ENCODE assay signal across 10 cellular contexts in the genomic region with DNA sequence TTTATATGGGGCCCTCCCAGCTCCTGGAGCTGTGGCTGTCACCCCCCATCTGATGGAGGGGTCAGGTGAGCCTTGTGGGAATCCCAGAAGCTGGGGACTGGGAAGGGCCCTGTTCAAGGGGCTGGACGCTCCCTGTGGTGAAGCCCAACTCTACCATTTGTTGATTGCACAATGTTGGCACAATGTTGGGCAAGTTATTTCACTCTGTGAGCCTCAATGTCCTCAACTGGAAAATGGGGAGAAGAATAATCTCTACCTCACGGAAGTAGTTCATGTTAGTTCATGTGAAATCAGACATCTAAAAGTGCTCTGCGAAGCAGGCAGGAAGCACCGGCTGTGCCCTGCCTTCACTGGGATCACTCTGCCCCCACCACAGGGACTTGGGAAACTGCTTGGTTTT. TPM values are rescaled to one million over a fixed set of nuclear protein-coding genes. Genes with fewer than 3 reads are reported as not detected.
DNase-seq lines count a peak whose midpoint lies in the region; ATAC-seq and TF ChIP-seq lines count a peak whose summit lies in the region.
"Had no signal": no experiment of that assay in that cellular context is flagged by ENCODE, and none has a peak within 500 bp of the region (broad histone marks: within the 10 kb centered on the region; RNA-seq: fewer than 3 reads in every experiment).

No MANE protein-coding gene starts in this region.

- CTCF ChIA-PET in activated CD4-positive, alpha-beta T cell treated with anti-CD3 and anti-CD28 coated beads for 36 hours (lab: Charles Lee): interaction anchor here (0.8 kb wide), 1 partner anchor 34 kb away, joined by 3 read pairs; no protein-coding TSS in a partner anchor

- H3K4me2 ChIP-seq in mesenchymal stem cell (ENCODE audit: low read length, poor library complexity, severe bottlenecking): no peak overlapping the region

- H2AFZ ChIP-seq in mesenchymal stem cell (ENCODE audit: low read depth, low read length): no peak overlapping the region

- H3K27ac ChIP-seq in VCaP (peak overlapping the region; percentile 81), mesenchymal stem cell (ENCODE audit: low read length, poor library complexity, severe bottlenecking) (no peak overlapping the region), stomach (peak overlapping the region in 3 of 5 donors; percentile 0 to 85 (median 56))

- H2BK15ac ChIP-seq in mesenchymal stem cell (ENCODE audit: low read depth, poor library complexity, severe bottlenecking): peak overlapping the region; percentile 98

- no peaks in the 10 kb centered on the region for H3K9me3 Mint-ChIP-seq in activated CD4-positive, alpha-beta T cell treated with anti-CD3 and anti-CD28 coated beads for 36 hours (ENCODE audit: low read depth)

- H4K91ac ChIP-seq in mesenchymal stem cell (ENCODE audit: low read length): peak overlapping the region; percentile 65

- no peaks in the 10 kb centered on the region for H3K27me3 Mint-ChIP-seq in activated CD4-positive, alpha-beta T cell treated with anti-CD3 and anti-CD28 coated beads for 36 hours

- no peak overlapping the region for H3K27ac Mint-ChIP-seq in activated CD4-positive, alpha-beta T cell treated with anti-CD3 and anti-CD28 coated beads for 36 hours

- H2BK5ac ChIP-seq in mesenchymal stem cell (ENCODE audit: low read depth, low read length, poor library complexity, severe bottlenecking): no peak overlapping the region

- intact Hi-C loops in activated CD4-positive, alpha-beta T cell treated with anti-CD3 and anti-CD28 coated beads for 36 hours (cut with DNase I, micrococcal nuclease): no loop called here
- intact Hi-C loops in stomach (cut with DNase I; ENCODE audit: low total_unique reads): no loop called here

- H3K4me1 ChIP-seq in mesenchymal stem cell (ENCODE audit: control insufficient read depth, insufficient read depth, low read depth, low read length): peaks cover 52% of the 10 kb centered on the region
- H3K4me1 ChIP-seq in stomach: peaks cover 21 to 51% (median 35%) of the 10 kb centered on the region in 4 donors

- H3K27me3 ChIP-seq in mesenchymal stem cell (ENCODE audit: control insufficient read depth in 1 of 2, insufficient read depth in 1 of 2, low read length in 2 of 2) (peaks cover 0 to 9% of the 10 kb centered on the region in 2 experiments), stomach (peaks cover 0 to 26% (median 0%) of the 10 kb centered on the region in 3 donors)

- TF ChIP-seq EP300 in stomach (IDR thresholded peaks at IDR 0.05): no peak

- no peak for DNase-seq in activated CD4-positive, alpha-beta T cell treated with anti-CD3 and anti-CD28 coated beads for 36 hours
- DNase-seq in activated CD4-positive, alpha-beta T cell treated with anti-CD3 and anti-CD28 coated beads, Interleukin-2, amount 50 U/mL, for 1 hour: no peak
- DNase-seq in mesenchymal stem cell: no peak
- no peak for DNase-seq in stomach
- DNase-seq in NOMO-1 (lab: John Stamatoyannopoulos, UW; ENCODE audit: unreplicated experiment in 2 of 2): no peak
- DNase-seq: NCI-H510A had no signal

- ATAC-seq in activated CD4-positive, alpha-beta T cell treated with anti-CD3 and anti-CD28 coated beads for 36 hours: no peak
- ATAC-seq in HG02840 (IDR thresholded peaks at IDR 0.05; ENCODE audit: low FRiP score, unreplicated experiment) (no peak), esophagus mucosa (no peak)

- peak overlapping the region; percentile 16 for H3K9ac ChIP-seq in mesenchymal stem cell (ENCODE audit: low read length)

- peaks cover 14% of the 10 kb centered on the region for H3K79me1 ChIP-seq in mesenchymal stem cell (replicated peaks; ENCODE audit: low read length, poor library complexity, severe bottlenecking)

- POLR2A ChIA-PET in activated CD4-positive, alpha-beta T cell treated with anti-CD3 and anti-CD28 coated beads for 36 hours (lab: Charles Lee): no interaction called here

- 90% methylated on average over 4 of the region's 4 CpGs for WGBS in mesenchymal stem cell
- WGBS in stomach, 5 donors: 82 to 99% (median 90%) methylated on average over 4 of the region's 4 CpGs

- H2BK120ac ChIP-seq in mesenchymal stem cell (ENCODE audit: low read depth, low read length): peak overlapping the region; percentile 11

- peak overlapping the region in 1 of 2 experiments; percentile 21 for H3K4ac ChIP-seq in mesenchymal stem cell (ENCODE audit: low read depth in 1 of 2, low read length in 2 of 2)

- H4K8ac ChIP-seq in mesenchymal stem cell (ENCODE audit: low read length): peak overlapping the region; percentile 82

- no peak for TF ChIP-seq POLR2A in stomach (IDR thresholded peaks at IDR 0.05)

- TF ChIP-seq CTCF in VCaP (conservative IDR thresholded peaks at IDR 0.05) (no peak), stomach (IDR thresholded peaks at IDR 0.05) (no peak)

- peak overlapping the region; percentile 92 for H2AK5ac ChIP-seq in mesenchymal stem cell (ENCODE audit: low read length, severe bottlenecking)

- peak overlapping the region; percentile 80 to 90 for H3K18ac ChIP-seq in mesenchymal stem cell (ENCODE audit: low read depth in 1 of 2, low read length in 2 of 2)

- H3K4me3 ChIP-seq in mesenchymal stem cell (ENCODE audit: insufficient read depth in 1 of 2, low read depth in 1 of 2, low read length in 2 of 2) (no peak overlapping the region), stomach (no peak overlapping the region)
- H3K4me3 ChIP-seq: SJSA1 had no signal

- peak overlapping the region; percentile 90 to 92 for H2BK12ac ChIP-seq in mesenchymal stem cell (ENCODE audit: low read length in 2 of 2)

- no peaks in the 10 kb centered on the region for H3K9me3 ChIP-seq in mesenchymal stem cell (ENCODE audit: control insufficient read depth, low read length)
- H3K9me3 ChIP-seq in stomach: no peaks in the 10 kb centered on the region
- H3K9me3 ChIP-seq: SJSA1 had no signal

- H3K4me1 Mint-ChIP-seq in activated CD4-positive, alpha-beta T cell treated with anti-CD3 and anti-CD28 coated beads for 36 hours: peaks cover 9% of the 10 kb centered on the region

- H3K36me3 ChIP-seq in mesenchymal stem cell (ENCODE audit: control insufficient read depth in 1 of 2, insufficient read depth in 2 of 2, low read depth in 1 of 2, low read length in 2 of 2) (peaks cover 0 to 11% of the 10 kb centered on the region in 2 experiments), stomach (no peaks in the 10 kb centered on the region)
- H3K36me3 ChIP-seq: SJSA1 had no signal

- no peaks in the 10 kb centered on the region for H3K36me3 Mint-ChIP-seq in activated CD4-positive, alpha-beta T cell treated with anti-CD3 and anti-CD28 coated beads for 36 hours (ENCODE audit: low read depth)

- H3K14ac ChIP-seq in mesenchymal stem cell (ENCODE audit: low read length in 2 of 2): no peak overlapping the region

- peak overlapping the region; percentile 45 for H3K4me3 Mint-ChIP-seq in activated CD4-positive, alpha-beta T cell treated with anti-CD3 and anti-CD28 coated beads for 36 hours

- no peak overlapping the region for H3K23ac ChIP-seq in mesenchymal stem cell (ENCODE audit: low read length in 2 of 2)

RNA-seq across cellular contexts. Expression of a gene that starts 0.8 kb away (rescaled TPM):
- total RNA-seq in activated CD4-positive, alpha-beta T cell treated with anti-CD3 and anti-CD28 coated beads for 36 hours: 10 to 100 TPM; 13.6 TPM
- polyA plus RNA-seq in mesenchymal stem cell (2013, experiment 1 of 2): 12.2 TPM
- 12.2 TPM for polyA plus RNA-seq in mesenchymal stem cell (2013, experiment 2 of 2)
- total RNA-seq in stomach: 10 to 100 TPM in 3 of 5 donors, 1 to 10 TPM in 1, not detected in 1; 8.3 to 36.5 (median 26.9) TPM
- 10 to 100 TPM; 13.3 to 17.9 (median 16.1) TPM for polyA plus RNA-seq in stomach
- total RNA-seq in esophagus mucosa: 11.1 TPM

RNA-seq across cellular contexts. Expression of a gene that starts 51.2 kb away (rescaled TPM):
- 1 to 10 TPM; 3.3 to 3.4 TPM for total RNA-seq in activated CD4-positive, alpha-beta T cell treated with anti-CD3 and anti-CD28 coated beads for 36 hours
- polyA plus RNA-seq in mesenchymal stem cell (2013, experiment 1 of 2): 0.28 TPM
- 0.33 TPM for polyA plus RNA-seq in mesenchymal stem cell (2013, experiment 2 of 2)
- total RNA-seq in stomach (10 to 100 TPM in 3 of 5 donors, 1 to 10 TPM in 2; 7.8 to 63.6 (median 10.3) TPM), esophagus mucosa (8.9 TPM)
- 10 to 100 TPM; 10.2 to 18.7 (median 12.3) TPM for polyA plus RNA-seq in stomach
- total RNA-seq: SJSA1 had no signal
